Comparison of ENCODE assay signal across 9 cellular contexts in the genomic region with DNA sequence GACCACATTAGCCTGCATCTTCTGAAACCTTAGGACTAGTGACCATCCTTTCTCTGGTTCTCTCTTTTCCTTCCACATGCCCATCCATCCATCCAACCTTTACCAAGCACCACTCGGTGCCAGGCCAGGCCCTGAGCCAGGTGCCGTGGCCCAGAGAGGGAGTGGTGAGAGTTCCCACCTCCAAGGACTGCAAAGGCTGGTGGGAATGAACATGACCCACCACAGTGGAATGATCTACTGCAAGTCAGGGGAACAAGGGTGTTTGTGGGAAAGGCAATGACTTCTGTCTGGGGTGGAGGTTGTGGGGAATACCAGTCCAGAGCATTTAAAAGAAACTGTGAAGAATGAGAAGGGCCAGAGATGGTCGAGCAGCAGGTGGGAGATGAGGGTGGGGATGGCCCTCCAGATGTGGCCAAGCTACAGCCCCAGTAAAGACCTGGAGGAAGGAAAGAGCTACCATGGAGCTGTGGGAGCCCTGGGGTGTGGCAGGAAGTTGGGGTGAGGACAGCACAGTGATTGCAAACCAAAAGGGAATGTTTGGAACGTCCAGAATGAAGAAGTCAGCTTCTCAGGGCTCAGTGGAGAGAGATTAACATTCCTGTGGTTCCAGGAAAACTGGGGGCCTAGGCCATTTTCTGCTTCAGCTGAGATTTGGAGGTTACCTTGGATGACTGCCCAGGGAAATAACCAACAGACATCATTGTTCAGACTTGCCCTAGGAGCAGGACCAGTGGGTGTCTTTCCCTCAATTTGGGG. TPM values are rescaled to one million over a fixed set of nuclear protein-coding genes. Genes with fewer than 3 reads are reported as not detected.
A peak's percentile ranks its signal among the peaks of the same experiment; 100 is the strongest.
DNase-seq lines count a peak whose midpoint lies in the region; ATAC-seq and TF ChIP-seq lines count a peak whose summit lies in the region.
"Had no signal": no experiment of that assay in that cellular context is flagged by ENCODE, and none has a peak within 500 bp of the region (broad histone marks: within the 10 kb centered on the region; RNA-seq: fewer than 3 reads in every experiment).

No MANE protein-coding gene starts in this region.

- peak overlapping the region; percentile 99 for H2BK20ac ChIP-seq in IMR-90 (ENCODE audit: low read depth, low read length)

- no peaks in the 10 kb centered on the region for H3K9me3 Mint-ChIP-seq in central memory CD8-positive, alpha-beta T cell
- H3K9me3 Mint-ChIP-seq in activated CD8-positive, alpha-beta T cell treated with anti-CD3 and anti-CD28 coated beads for 36 hours, result no peaks in the 10 kb centered on the region
- H3K9me3 Mint-ChIP-seq: T-helper 1 cell treated with Interleukin-12 subunit alpha and Interleukin-12 subunit beta and Interleukin-4 antibody, amounts not matched to agents 30 μg/mL and 1 μg/mL, for 36 hours had no signal

- H3K4ac ChIP-seq in IMR-90 (ENCODE audit: low read depth, low read length), result peak overlapping the region; percentile 100

- peak overlapping the region; percentile 5; the same call in 1 of the 2 replicates for H3K4me2 ChIP-seq in IMR-90 (ENCODE audit: low read depth, low read length)

- POLR2A ChIA-PET in IMR-90 (lab: Charles Lee; ENCODE audit: unreplicated experiment), result interaction anchor here (0.6 kb wide), 3 partner anchors 34 to 286 kb away, joined by 3 to 10 read pairs (median 10); no protein-coding TSS in a partner anchor
- POLR2A ChIA-PET in activated CD8-positive, alpha-beta T cell treated with anti-CD3 and anti-CD28 coated beads for 36 hours (lab: Charles Lee), result no interaction called here

- H3K4me1 ChIP-seq in IMR-90 (ENCODE audit: control insufficient read depth, insufficient read depth, low read length) (peaks cover 37% of the 10 kb centered on the region), mucosa of descending colon (ENCODE audit: low read depth) (peaks cover 14% of the 10 kb centered on the region)

- H2BK15ac ChIP-seq in IMR-90 (ENCODE audit: low read depth, low read length), result peak overlapping the region; percentile 94

- H3K9me3 ChIP-seq in IMR-90 (ENCODE audit: control insufficient read depth, insufficient read depth, low read length), result no peaks in the 10 kb centered on the region
- H3K9me3 ChIP-seq in mucosa of descending colon, result no peaks in the 10 kb centered on the region

- H2BK120ac ChIP-seq in IMR-90 (ENCODE audit: low read depth, low read length), result peak overlapping the region; percentile 100

- ATAC-seq in IMR-90 (ENCODE audit: low read depth) (peak; percentile 94), mucosa of descending colon (no peak), GM18502 (IDR thresholded peaks at IDR 0.05; ENCODE audit: poor library complexity, unreplicated experiment) (no peak)
- ATAC-seq in central memory CD8-positive, alpha-beta T cell (replicated peaks; ENCODE audit: extremely low read depth, poor library complexity, severe bottlenecking), result no peak
- no peak for ATAC-seq in activated CD8-positive, alpha-beta T cell treated with anti-CD3 and anti-CD28 coated beads for 36 hours

- WGBS in IMR-90 (ENCODE audit: extremely low coverage in 2 of 2, insufficient read length in 1 of 2), 2 experiments, result no CpG with 5 or more reads among the region's 4 CpGs

- H3K56ac ChIP-seq in IMR-90 (ENCODE audit: extremely low read depth, insufficient read depth, low read length), result peak overlapping the region; percentile 98

- no peak for TF ChIP-seq POLR2A in IMR-90 (IDR thresholded peaks at IDR 0.05; ENCODE audit: low read depth, low read length)

- H3K27ac ChIP-seq in IMR-90 (ENCODE audit: insufficient read depth, low read length), result peak overlapping the region; percentile 98

- H2BK5ac ChIP-seq in IMR-90 (ENCODE audit: low read depth, low read length, poor library complexity, severe bottlenecking), result peak overlapping the region; percentile 100

- peak overlapping the region; percentile 20 for H3K27ac Mint-ChIP-seq in central memory CD8-positive, alpha-beta T cell (ENCODE audit: low read depth)
- no peak overlapping the region for H3K27ac Mint-ChIP-seq in activated CD8-positive, alpha-beta T cell treated with anti-CD3 and anti-CD28 coated beads for 36 hours

- peaks cover 34 to 59% of the 10 kb centered on the region in 2 experiments for H3K79me1 ChIP-seq in IMR-90 (ENCODE audit: low read depth in 1 of 2, low read length in 2 of 2)

- BruUV-seq in IMR-90 (replicated peaks; lab: Mats Ljungman, UMichigan), result no TSS peak

- dilution Hi-C loops in IMR-90 (cut with HindIII; ENCODE audit: low sequenced_read_pairs, unreplicated experiment), result no loop called here

- H3K18ac ChIP-seq in IMR-90 (ENCODE audit: low read depth, low read length), result peak overlapping the region; percentile 94

- peaks cover 8% of the 10 kb centered on the region for H3K36me3 Mint-ChIP-seq in central memory CD8-positive, alpha-beta T cell (ENCODE audit: insufficient read depth)
- no peaks in the 10 kb centered on the region for H3K36me3 Mint-ChIP-seq in activated CD8-positive, alpha-beta T cell treated with anti-CD3 and anti-CD28 coated beads for 36 hours (ENCODE audit: low read depth)

- H3K4me1 Mint-ChIP-seq in central memory CD8-positive, alpha-beta T cell, result peaks cover 6% of the 10 kb centered on the region
- H3K4me1 Mint-ChIP-seq in activated CD8-positive, alpha-beta T cell treated with anti-CD3 and anti-CD28 coated beads for 36 hours (ENCODE audit: low read depth), result no peaks in the 10 kb centered on the region

- DNase-seq in AG09319 (ENCODE audit: extremely low read depth, low read depth) (peak; percentile 95), IMR-90 (peak; percentile 99), myocyte (ENCODE audit: low read depth) (peak; percentile 99), mucosa of descending colon (no peak), cerebellar nuclear complex (lab: John Stamatoyannopoulos, UW) (no peak)
- DNase-seq in central memory CD8-positive, alpha-beta T cell (ENCODE audit: low spot score in 2 of 2), result no peak
- no peak for DNase-seq in activated CD8-positive, alpha-beta T cell treated with anti-CD3 and anti-CD28 coated beads for 36 hours

- peak overlapping the region; percentile 97 to 99 for H4K8ac ChIP-seq in IMR-90 (ENCODE audit: low read depth in 2 of 2, low read length in 2 of 2)

- H3K23ac ChIP-seq in IMR-90 (ENCODE audit: low read depth, low read length), result peak overlapping the region; percentile 98

- no peaks in the 10 kb centered on the region for H4K20me1 ChIP-seq in IMR-90 (ENCODE audit: insufficient read depth, low read length)

- H3K27me3 Mint-ChIP-seq in central memory CD8-positive, alpha-beta T cell, result no peaks in the 10 kb centered on the region
- H3K27me3 Mint-ChIP-seq in activated CD8-positive, alpha-beta T cell treated with anti-CD3 and anti-CD28 coated beads for 36 hours, result no peaks in the 10 kb centered on the region

- TF ChIP-seq CTCF in AG09319 (IDR thresholded peaks at IDR 0.05; ENCODE audit: low read depth, low read length), result no peak
- no peak for TF ChIP-seq CTCF in IMR-90 (conservative IDR thresholded peaks at IDR 0.05; ENCODE audit: low read depth, low read length)
- no peak for TF ChIP-seq CTCF in mucosa of descending colon (IDR thresholded peaks at IDR 0.05)
- TF ChIP-seq CTCF in activated CD8-positive, alpha-beta T cell treated with anti-CD3 and anti-CD28 coated beads for 36 hours (IDR thresholded peaks at IDR 0.05), result no peak

- peaks cover 36% of the 10 kb centered on the region for H3K9me1 ChIP-seq in IMR-90 (ENCODE audit: insufficient read depth, low read length)

- H3K4me3 Mint-ChIP-seq in central memory CD8-positive, alpha-beta T cell, result no peak overlapping the region
- H3K4me3 Mint-ChIP-seq in activated CD8-positive, alpha-beta T cell treated with anti-CD3 and anti-CD28 coated beads for 36 hours, result no peak overlapping the region
- H3K4me3 Mint-ChIP-seq: T-helper 1 cell treated with Interleukin-12 subunit alpha and Interleukin-12 subunit beta and Interleukin-4 antibody, amounts not matched to agents 30 μg/mL and 1 μg/mL, for 36 hours had no signal

- H3K27me3 ChIP-seq in IMR-90 (ENCODE audit: control insufficient read depth, insufficient read depth, low read length), result no peaks in the 10 kb centered on the region

- H3K4me3 ChIP-seq in IMR-90 (ENCODE audit: insufficient read depth, low read depth, low read length), result no peak overlapping the region
- H3K4me3 ChIP-seq in mucosa of descending colon, result no peak overlapping the region

- peak overlapping the region; percentile 98 for H4K5ac ChIP-seq in IMR-90 (ENCODE audit: low read depth, low read length)

- in situ Hi-C loops in IMR-90 (cut with MboI; ENCODE audit: low sequenced_read_pairs), result no loop called here

- H3K9ac ChIP-seq in IMR-90 (ENCODE audit: low read depth, low read length), result no peak overlapping the region; the same call in 1 of the 2 replicates

- intact Hi-C loops in IMR-90 (cut with micrococcal nuclease), result loop anchor here (2.0 kb wide), 1 partner anchor 32 kb away; the partner anchor contains the start of gene TBC1D2
- intact Hi-C loops in mucosa of descending colon (cut with DNase I, micrococcal nuclease), result no loop called here
- intact Hi-C loops in activated CD8-positive, alpha-beta T cell treated with anti-CD3 and anti-CD28 coated beads for 36 hours (cut with micrococcal nuclease), result no loop called here

- peaks cover 10% of the 10 kb centered on the region for H3K36me3 ChIP-seq in IMR-90 (ENCODE audit: control insufficient read depth, insufficient read depth, low read length)
- H3K36me3 ChIP-seq in mucosa of descending colon (ENCODE audit: low read depth), result peaks cover 3% of the 10 kb centered on the region

- peak overlapping the region; percentile 99 for H2AK9ac ChIP-seq in IMR-90 (replicated peaks; ENCODE audit: low read depth, low read length, poor library complexity)

- peak overlapping the region; percentile 100 for H4K91ac ChIP-seq in IMR-90 (ENCODE audit: insufficient read depth, low read depth, low read length)

- peak overlapping the region; percentile 100 for H2AK5ac ChIP-seq in IMR-90 (ENCODE audit: low read depth, low read length)

- peak overlapping the region; percentile 99 for H3K14ac ChIP-seq in IMR-90 (replicated peaks; ENCODE audit: low read depth, low read length)

- H2AFZ ChIP-seq in IMR-90 (replicated peaks; ENCODE audit: low read length, poor library complexity), result peak overlapping the region; percentile 79

- CTCF ChIA-PET in IMR-90 (lab: Yijun Ruan, JAX), result interaction anchor here (1.0 kb wide), 1 partner anchor 15 kb away, joined by 3 read pairs; no protein-coding TSS in a partner anchor
- CTCF ChIA-PET in activated CD8-positive, alpha-beta T cell treated with anti-CD3 and anti-CD28 coated beads for 36 hours (lab: Charles Lee), result interaction anchor here (1.1 kb wide), 1 partner anchor 12 kb away, joined by 3 read pairs; no protein-coding TSS in a partner anchor

- no peak for TF ChIP-seq RAD21 in IMR-90 (IDR thresholded peaks at IDR 0.05; ENCODE audit: low read length)

RNA-seq across cellular contexts. Expression of gene CORO2A, which starts 30.6 kb away (rescaled TPM):
- total RNA-seq in IMR-90 (2012; rRNA removed) (1.9 and 2.2 TPM in 2 replicates), myocyte (0.16 and 0.78 TPM in 2 replicates), mucosa of descending colon (10 to 100 TPM; 25.8 to 56.1 (median 45.0) TPM)
- polyA plus RNA-seq in IMR-90 (2012; rRNA removed), result 1.9 and 2.2 TPM in 2 replicates
- polyA plus RNA-seq in IMR-90 (2012; cell fraction: cytosol; rRNA removed), result 1.4 and 1.5 TPM in 2 replicates
- 1.2 and 1.6 TPM in 2 replicates for polyA plus RNA-seq in IMR-90 (2012; cell fraction: nucleus; rRNA removed; ENCODE audit: low replicate concordance)
- polyA plus RNA-seq in myocyte (2012), result 1.4 TPM
- 10 to 100 TPM; 12.2 to 13.4 TPM for total RNA-seq in activated CD8-positive, alpha-beta T cell treated with anti-CD3 and anti-CD28 coated beads for 36 hours

RNA-seq across cellular contexts. Expression of gene TBC1D2, which starts 32.4 kb away (rescaled TPM):
- 35.6 and 36.9 TPM in 2 replicates for total RNA-seq in IMR-90 (2012; rRNA removed)
- polyA plus RNA-seq in IMR-90 (2012; rRNA removed), result 62.7 and 75.3 TPM in 2 replicates
- polyA plus RNA-seq in IMR-90 (2012; cell fraction: cytosol; rRNA removed), result 64.9 and 68.1 TPM in 2 replicates
- 82.5 and 192 TPM in 2 replicates for polyA plus RNA-seq in IMR-90 (2012; cell fraction: nucleus; rRNA removed; ENCODE audit: low replicate concordance)
- 20.2 and 25.3 TPM in 2 replicates for total RNA-seq in myocyte
- 161 TPM for polyA plus RNA-seq in myocyte (2012)
- total RNA-seq in mucosa of descending colon, result 10 to 100 TPM; 19.5 to 33.5 (median 26.9) TPM
- 1 to 10 TPM; 1.5 TPM for total RNA-seq in activated CD8-positive, alpha-beta T cell treated with anti-CD3 and anti-CD28 coated beads for 36 hours

Comparison
In these comparisons a context has a peak if more than half of its experiments do, and no peak if none do; other contexts are left out.
1. DNase-seq: peak in AG09319 (single experiment), IMR-90 (single experiment) and myocyte (single experiment); none in central memory CD8-positive, alpha-beta T cell (0 of 2), mucosa of descending colon (0 of 3), activated CD8-positive, alpha-beta T cell treated with anti-CD3 and anti-CD28 coated beads for 36 hours (single experiment) and cerebellar nuclear complex (0 of 2).